Comparison of ENCODE assay signal across 20 cellular contexts in genomic region chr12:117064049-117064448, GRCh38. TPM values are rescaled to one million over a fixed set of nuclear protein-coding genes. Genes with fewer than 3 reads are reported as not detected.
DNase-seq lines count a peak whose midpoint lies in the region; ATAC-seq and TF ChIP-seq lines count a peak whose summit lies in the region.
"Had no signal": no experiment of that assay in that cellular context is flagged by ENCODE, and none has a peak within 500 bp of the region (broad histone marks: within the 10 kb centered on the region; RNA-seq: fewer than 3 reads in every experiment).

No MANE protein-coding gene starts in this region.

- H3K9me3 Mint-ChIP-seq in activated naive CD8-positive, alpha-beta T cell treated with anti-CD3 and anti-CD28 coated beads, Interleukin-2, amount 10 ng/mL, durations not matched to agents 7 days and 5 days = no peaks in the 10 kb centered on the region
- no peaks in the 10 kb centered on the region for H3K9me3 Mint-ChIP-seq in stimulated activated memory B cell treated with anti-CD40 and anti-IgM and Interleukin-4, amounts not matched to agents 10 μg/mL and 1 μg/mL and 100 μg/mL, for 72 hours
- H3K9me3 Mint-ChIP-seq: endodermal cell had no signal

- no peaks in the 10 kb centered on the region for H3K27me3 Mint-ChIP-seq in activated naive CD8-positive, alpha-beta T cell treated with anti-CD3 and anti-CD28 coated beads, Interleukin-2, amount 10 ng/mL, durations not matched to agents 7 days and 5 days
- H3K27me3 Mint-ChIP-seq in stimulated activated memory B cell treated with anti-CD40 and anti-IgM and Interleukin-4, amounts not matched to agents 10 μg/mL and 1 μg/mL and 100 μg/mL, for 72 hours = no peaks in the 10 kb centered on the region

- peak overlapping the region in 3 of 10 donors; percentile 39 to 85 (median 48) for H3K27ac ChIP-seq in heart right ventricle
- peak overlapping the region; percentile 91 for H3K27ac ChIP-seq in HL-60 (replicated peaks)
- H3K27ac ChIP-seq: KMS-11, right lobe of liver, tibial artery, WERI-Rb-1 had no signal

- WGBS in heart right ventricle, 2 donors = 89 to 91% methylated on average over 7 of the region's 7 CpGs

- peaks cover 64% of the 10 kb centered on the region for H3K4me1 Mint-ChIP-seq in activated naive CD8-positive, alpha-beta T cell treated with anti-CD3 and anti-CD28 coated beads, Interleukin-2, amount 10 ng/mL, durations not matched to agents 7 days and 5 days
- H3K4me1 Mint-ChIP-seq in stimulated activated memory B cell treated with anti-CD40 and anti-IgM and Interleukin-4, amounts not matched to agents 10 μg/mL and 1 μg/mL and 100 μg/mL, for 72 hours = peaks cover 42% of the 10 kb centered on the region

- peaks cover 0 to 89% (median 37%) of the 10 kb centered on the region in 9 donors for H3K4me1 ChIP-seq in heart right ventricle
- H3K4me1 ChIP-seq: Caco-2, right lobe of liver, tibial artery had no signal

- intact Hi-C loops in Right ventricle myocardium superior (cut with DNase I) (no loop called here), heart right ventricle (cut with DNase I) (no loop called here)

- no peaks in the 10 kb centered on the region for H3K9me3 ChIP-seq in heart right ventricle
- H3K9me3 ChIP-seq: Caco-2, right lobe of liver, tibial artery had no signal

- no peaks in the 10 kb centered on the region for H3K27me3 ChIP-seq in heart right ventricle
- H3K27me3 ChIP-seq in HL-60 (ENCODE audit: insufficient read depth, poor library complexity, severe bottlenecking) = no peaks in the 10 kb centered on the region
- H3K27me3 ChIP-seq: right lobe of liver had no signal

- POLR2A ChIA-PET in activated naive CD8-positive, alpha-beta T cell treated with anti-CD3 and anti-CD28 coated beads, Interleukin-2, amount 10 ng/mL, durations not matched to agents 7 days and 5 days (lab: Charles Lee) = interaction anchor here (0.8 to 5.3 kb wide), 6 partner anchors 12 to 37 kb away, joined by 3 to 52 read pairs (median 4); partner anchors contain the start of gene TESC

- H3K4me3 Mint-ChIP-seq in activated naive CD8-positive, alpha-beta T cell treated with anti-CD3 and anti-CD28 coated beads, Interleukin-2, amount 10 ng/mL, durations not matched to agents 7 days and 5 days = peak overlapping the region; percentile 78
- no peak overlapping the region for H3K4me3 Mint-ChIP-seq in stimulated activated memory B cell treated with anti-CD40 and anti-IgM and Interleukin-4, amounts not matched to agents 10 μg/mL and 1 μg/mL and 100 μg/mL, for 72 hours
- H3K4me3 Mint-ChIP-seq: endodermal cell had no signal

- DNase-seq in Right ventricle myocardium superior (peak; percentile 12), heart right ventricle (no peak), HL-60 (ENCODE audit: low read depth in 1 of 2, low spot score in 1 of 2) (peak in 1 of 2 experiments; percentile 48)
- DNase-seq in activated naive CD8-positive, alpha-beta T cell treated with anti-CD3 and anti-CD28 coated beads, Interleukin-2, amount 10 ng/mL, durations not matched to agents 7 days and 5 days = no peak
- DNase-seq: Caco-2, endodermal cell, glutamatergic neuron, NCI-H1092 treated with DMSO at 0.1 percent for 48 hours, NCI-H2107, NCI-H526, right lobe of liver, SHP77, tibial artery, WERI-Rb-1 had no signal

- no peaks in the 10 kb centered on the region for H3K36me3 ChIP-seq in heart right ventricle
- H3K36me3 ChIP-seq: right lobe of liver, tibial artery, WERI-Rb-1 had no signal

- H3K36me3 Mint-ChIP-seq in activated naive CD8-positive, alpha-beta T cell treated with anti-CD3 and anti-CD28 coated beads, Interleukin-2, amount 10 ng/mL, durations not matched to agents 7 days and 5 days = peaks cover 15% of the 10 kb centered on the region
- no peaks in the 10 kb centered on the region for H3K36me3 Mint-ChIP-seq in stimulated activated memory B cell treated with anti-CD40 and anti-IgM and Interleukin-4, amounts not matched to agents 10 μg/mL and 1 μg/mL and 100 μg/mL, for 72 hours

- no peak overlapping the region for H3K4me3 ChIP-seq in heart right ventricle
- no peak overlapping the region for H3K4me3 ChIP-seq in HL-60 (replicated peaks; ENCODE audit: insufficient read depth, low read length)
- H3K4me3 ChIP-seq: right lobe of liver, tibial artery had no signal

- ATAC-seq in Right ventricle myocardium superior (ENCODE audit: poor library complexity) (no peak), heart right ventricle (no peak), GM21737 (IDR thresholded peaks at IDR 0.05; ENCODE audit: unreplicated experiment) (no peak), HG03354 (IDR thresholded peaks at IDR 0.05; ENCODE audit: poor library complexity, severe bottlenecking, unreplicated experiment) (no peak), HG02571 (IDR thresholded peaks at IDR 0.05; ENCODE audit: unreplicated experiment) (no peak)
- ATAC-seq in activated naive CD8-positive, alpha-beta T cell treated with anti-CD3 and anti-CD28 coated beads, Interleukin-2, amount 10 ng/mL, durations not matched to agents 7 days and 5 days (ENCODE audit: low read depth) = no peak
- ATAC-seq in stimulated activated memory B cell treated with anti-CD40 and anti-IgM and Interleukin-4, amounts not matched to agents 10 μg/mL and 1 μg/mL and 100 μg/mL, for 72 hours = no peak

- no peak for TF ChIP-seq CTCF in heart right ventricle (IDR thresholded peaks at IDR 0.05)
- no peak for TF ChIP-seq CTCF in HL-60 (IDR thresholded peaks at IDR 0.05; ENCODE audit: insufficient read depth, low read length)

- H3K27ac Mint-ChIP-seq in activated naive CD8-positive, alpha-beta T cell treated with anti-CD3 and anti-CD28 coated beads, Interleukin-2, amount 10 ng/mL, durations not matched to agents 7 days and 5 days = peak overlapping the region; percentile 97
- H3K27ac Mint-ChIP-seq in stimulated activated memory B cell treated with anti-CD40 and anti-IgM and Interleukin-4, amounts not matched to agents 10 μg/mL and 1 μg/mL and 100 μg/mL, for 72 hours = peak overlapping the region; percentile 65

RNA-seq across cellular contexts. Expression of gene TESC, which starts 35.2 kb away (rescaled TPM):
- 93.6 TPM for total RNA-seq in Right ventricle myocardium superior
- total RNA-seq in heart right ventricle = 100 to 1,000 TPM in 2 of 10 donors, 10 to 100 TPM in 8; 37.3 to 122 (median 62.8) TPM
- 10 to 100 TPM; 63.9 to 83.2 TPM for polyA plus RNA-seq in heart right ventricle
- total RNA-seq in activated naive CD8-positive, alpha-beta T cell treated with anti-CD3 and anti-CD28 coated beads, Interleukin-2, amount 10 ng/mL, durations not matched to agents 7 days and 5 days = 10 to 100 TPM; 47.0 to 57.2 TPM
- total RNA-seq: osteocyte had no signal
